ENCODE assay signal across 22 cellular contexts in genomic region chr18:55381277-55381676, GRCh38.
A peak's percentile ranks its signal among the peaks of the same experiment; 100 is the strongest.
DNase-seq lines count a peak whose midpoint lies in the region; ATAC-seq and TF ChIP-seq lines count a peak whose summit lies in the region.
"Had no signal": no experiment of that assay in that cellular context is flagged by ENCODE, and none has a peak within 500 bp of the region (broad histone marks: within the 10 kb centered on the region; RNA-seq: fewer than 3 reads in every experiment).

No MANE protein-coding gene starts in this region.

- DNase-seq in NK-92 treated with Interleukin-12 subunit alpha and Interleukin-12 subunit beta, amount 100 ng/mL, for 24 hours (lab: John Stamatoyannopoulos, UW), result peak; percentile 63
- DNase-seq in NK-92 (lab: John Stamatoyannopoulos, UW; ENCODE audit: unreplicated experiment) (no peak), fibroblast of peridontal ligament (ENCODE audit: extremely low read depth) (peak; percentile 91), NCI-H1436 (lab: John Stamatoyannopoulos, UW) (no peak)
- DNase-seq in stimulated activated effector memory CD8-positive, alpha-beta T cell treated with anti-CD3 and anti-CD28 coated beads, Interleukin-12 subunit alpha, Interleukin-12 subunit beta, amount 100 ng/mL, for 72 hours (ENCODE audit: low spot score in 2 of 2), result no peak
- no peak for DNase-seq in effector CD4-positive, alpha-beta T cell
- no peak for DNase-seq in activated CD4-positive, alpha-beta T cell treated with anti-CD3 and anti-CD28 coated beads, Interleukin-2, amount 50 U/mL, for 48 hours
- DNase-seq: 8988T; activated CD4-positive, CD25-positive, alpha-beta regulatory T cell treated with anti-CD3 and anti-CD28 coated beads, Interleukin-2, amount 50 U/mL, for 72 hours; activated CD8-positive, alpha-beta memory T cell treated with anti-CD3 and anti-CD28 coated beads, Interleukin-2, amount 50 U/mL, for 4 hours; activated naive CD4-positive, alpha-beta T cell treated with anti-CD3 and anti-CD28 coated beads, Interleukin-2, amount 10 ng/mL, durations not matched to agents 7 days and 5 days; central memory CD4-positive, alpha-beta T cell; H7; heart left ventricle; midbrain; NCI-H1092 treated with DMSO at 0.1 percent for 48 hours; occipital lobe; SIG-M5; sigmoid colon; stimulated activated CD4-positive, alpha-beta T cell treated with anti-CD3 and anti-CD28 coated beads, Interleukin-4, amount 100 ng/mL, for 4 hours had no signal

- peaks cover 68% of the 10 kb centered on the region for H3K36me3 ChIP-seq in OCI-LY3 (replicated peaks; ENCODE audit: low read depth, low read length)
- H3K36me3 ChIP-seq: heart left ventricle, sigmoid colon had no signal

- peaks cover 99% of the 10 kb centered on the region for H3K4me1 ChIP-seq in OCI-LY3 (ENCODE audit: low read length)

- H3K9ac ChIP-seq in OCI-LY3 (ENCODE audit: low read length), result peak overlapping the region; percentile 17

- H3K9me3 Mint-ChIP-seq in stimulated activated effector memory CD8-positive, alpha-beta T cell treated with anti-CD3 and anti-CD28 coated beads, Interleukin-12 subunit alpha, Interleukin-12 subunit beta, amount 100 ng/mL, for 72 hours, result peaks cover 9% of the 10 kb centered on the region
- H3K9me3 Mint-ChIP-seq: activated naive CD4-positive, alpha-beta T cell treated with anti-CD3 and anti-CD28 coated beads, Interleukin-2, amount 10 ng/mL, durations not matched to agents 7 days and 5 days had no signal

- H3K9me3 ChIP-seq in OCI-LY3 (ENCODE audit: insufficient read depth, low read length), result peaks cover 9% of the 10 kb centered on the region; the same call in 1 of the 2 replicates

- H3K36me3 Mint-ChIP-seq in stimulated activated effector memory CD8-positive, alpha-beta T cell treated with anti-CD3 and anti-CD28 coated beads, Interleukin-12 subunit alpha, Interleukin-12 subunit beta, amount 100 ng/mL, for 72 hours, result no peaks in the 10 kb centered on the region
- H3K36me3 Mint-ChIP-seq: activated naive CD4-positive, alpha-beta T cell treated with anti-CD3 and anti-CD28 coated beads, Interleukin-2, amount 10 ng/mL, durations not matched to agents 7 days and 5 days had no signal

- TF ChIP-seq CTCF in OCI-LY3 (IDR thresholded peaks at IDR 0.05; ENCODE audit: low read depth, low read length), result no peak

- H3K27ac Mint-ChIP-seq in stimulated activated effector memory CD8-positive, alpha-beta T cell treated with anti-CD3 and anti-CD28 coated beads, Interleukin-12 subunit alpha, Interleukin-12 subunit beta, amount 100 ng/mL, for 72 hours, result no peak overlapping the region
- H3K27ac Mint-ChIP-seq: activated naive CD4-positive, alpha-beta T cell treated with anti-CD3 and anti-CD28 coated beads, Interleukin-2, amount 10 ng/mL, durations not matched to agents 7 days and 5 days; type B pancreatic cell had no signal

- H3K4me3 ChIP-seq in OCI-LY3 (ENCODE audit: low read length), result peak overlapping the region; percentile 61
- H3K4me3 ChIP-seq: heart left ventricle, sigmoid colon had no signal

- no peak overlapping the region for H2AFZ ChIP-seq in OCI-LY3 (ENCODE audit: low read depth, low read length)

- peak overlapping the region; percentile 91 for H3K27ac ChIP-seq in OCI-LY3 (ENCODE audit: low read length)
- H3K27ac ChIP-seq: heart left ventricle, sigmoid colon had no signal

- no peak overlapping the region for H3K4me3 Mint-ChIP-seq in stimulated activated effector memory CD8-positive, alpha-beta T cell treated with anti-CD3 and anti-CD28 coated beads, Interleukin-12 subunit alpha, Interleukin-12 subunit beta, amount 100 ng/mL, for 72 hours
- H3K4me3 Mint-ChIP-seq: activated naive CD4-positive, alpha-beta T cell treated with anti-CD3 and anti-CD28 coated beads, Interleukin-2, amount 10 ng/mL, durations not matched to agents 7 days and 5 days; type B pancreatic cell had no signal

- no peaks in the 10 kb centered on the region for H3K4me1 Mint-ChIP-seq in stimulated activated effector memory CD8-positive, alpha-beta T cell treated with anti-CD3 and anti-CD28 coated beads, Interleukin-12 subunit alpha, Interleukin-12 subunit beta, amount 100 ng/mL, for 72 hours
- H3K4me1 Mint-ChIP-seq: activated naive CD4-positive, alpha-beta T cell treated with anti-CD3 and anti-CD28 coated beads, Interleukin-2, amount 10 ng/mL, durations not matched to agents 7 days and 5 days had no signal

- peak; percentile 31 for ATAC-seq in stimulated activated effector memory CD8-positive, alpha-beta T cell treated with anti-CD3 and anti-CD28 coated beads, Interleukin-12 subunit alpha, Interleukin-12 subunit beta, amount 100 ng/mL, for 72 hours
- ATAC-seq: heart left ventricle had no signal

- H3K79me2 ChIP-seq in OCI-LY3 (ENCODE audit: low read length), result peaks cover 99% of the 10 kb centered on the region

- H3K27me3 ChIP-seq in OCI-LY3 (ENCODE audit: low read depth, low read length), result no peaks in the 10 kb centered on the region
- H3K27me3 ChIP-seq: heart left ventricle, sigmoid colon had no signal

- H4K20me1 ChIP-seq in OCI-LY3 (ENCODE audit: insufficient read depth, low read length), result peaks cover 96% of the 10 kb centered on the region

- peak overlapping the region; percentile 82 for H3K4me2 ChIP-seq in OCI-LY3 (ENCODE audit: low read length)

Comparison
In these comparisons a context has a peak if more than half of its experiments do, and no peak if none do; other contexts are left out.
1. DNase-seq: peak in NK-92 treated with Interleukin-12 subunit alpha and Interleukin-12 subunit beta, amount 100 ng/mL, for 24 hours (single experiment) and fibroblast of peridontal ligament (single experiment); none in NK-92 (single experiment), stimulated activated effector memory CD8-positive, alpha-beta T cell treated with anti-CD3 and anti-CD28 coated beads, Interleukin-12 subunit alpha, Interleukin-12 subunit beta, amount 100 ng/mL, for 72 hours (0 of 2), NCI-H1436 (single experiment), effector CD4-positive, alpha-beta T cell (single experiment) and activated CD4-positive, alpha-beta T cell treated with anti-CD3 and anti-CD28 coated beads, Interleukin-2, amount 50 U/mL, for 48 hours (0 of 2).